In the genomic region with DNA sequence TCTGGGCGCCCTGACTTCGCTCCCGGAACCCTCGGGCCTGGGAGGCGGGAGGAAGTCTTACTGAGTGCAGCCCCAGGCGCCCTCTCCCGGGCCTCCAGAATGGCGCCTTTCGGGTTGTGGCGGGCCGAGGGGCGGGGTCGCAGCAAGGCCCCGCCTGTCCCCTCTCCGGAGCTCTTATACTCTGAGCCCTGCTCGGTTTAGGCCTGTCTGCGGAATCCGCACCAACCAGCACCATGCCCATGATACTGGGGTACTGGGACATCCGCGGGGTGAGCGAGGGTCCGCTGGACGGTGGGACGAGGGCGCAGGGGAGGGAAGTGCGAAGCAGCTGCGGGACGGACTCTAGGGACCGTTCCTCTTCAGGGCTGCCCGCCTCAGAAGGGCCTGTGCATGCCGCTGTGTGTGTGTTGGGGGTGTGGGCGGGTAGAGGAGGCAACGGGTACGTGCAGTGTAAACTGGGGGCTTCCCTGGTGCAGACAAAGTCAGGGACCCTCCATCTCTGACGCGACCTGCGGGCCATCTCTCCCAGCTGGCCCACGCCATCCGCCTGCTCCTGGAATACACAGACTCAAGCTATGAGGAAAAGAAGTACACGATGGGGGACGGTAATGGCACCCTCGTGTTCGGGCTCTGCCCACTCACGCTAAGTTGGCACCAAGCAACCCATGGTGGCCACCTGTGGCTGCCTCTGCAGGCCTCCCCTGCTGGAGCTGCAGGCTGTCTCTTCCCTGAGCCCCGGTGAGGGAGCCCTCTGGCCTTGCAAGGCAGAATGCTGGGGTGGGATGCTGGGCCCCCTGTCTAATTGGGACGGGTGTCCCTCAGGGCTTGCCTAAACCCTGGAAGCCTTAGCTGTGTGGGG, we compare ENCODE assay signal across 9 cellular contexts. TPM values are rescaled to one million over a fixed set of nuclear protein-coding genes. Genes with fewer than 3 reads are reported as not detected.
DNase-seq lines count a peak whose midpoint lies in the region; ATAC-seq and TF ChIP-seq lines count a peak whose summit lies in the region.
"Had no signal": no experiment of that assay in that cellular context is flagged by ENCODE, and none has a peak within 500 bp of the region (broad histone marks: within the 10 kb centered on the region; RNA-seq: fewer than 3 reads in every experiment).

GSTM1 (plus strand) TSS at position 177 of the 859 bp plus-strand sequence; CDS start at position 234, 57 bp downstream.

- CTCF ChIA-PET in CD8-positive, alpha-beta T cell (lab: Charles Lee): interaction anchor here (0.6 to 4.6 kb wide), 11 partner anchors 22 to 197 kb away, joined by 3 to 31 read pairs (median 4); partner anchors contain the start of genes AMPD2, GNAI3 and GNAT2

- no peak within 1 kb of the TSS for H3K4me2 ChIP-seq in GM23338

- intact Hi-C loops in CD8-positive, alpha-beta T cell (cut with DNase I, micrococcal nuclease): loop anchor here (2.0 to 5.0 kb wide), 6 partner anchors 45 to 141 kb away; partner anchors contain the start of genes GNAI3 (in 1 of the 2) and GSTM3 (in 1 of the 2)

- no peaks in the 10 kb centered on the region for H3K9me2 ChIP-seq in GM23338 (ENCODE audit: insufficient read depth)

- H3K4me3 Mint-ChIP-seq in CD8-positive, alpha-beta T cell: peak within 1 kb of the TSS; percentile 87
- no peak within 1 kb of the TSS for H3K4me3 Mint-ChIP-seq in GM23338

- no peaks in the 10 kb centered on the region for H3K79me2 ChIP-seq in GM23338 (replicated peaks; ENCODE audit: insufficient read depth)

- H3F3A ChIP-seq in GM23338 (replicated peaks; ENCODE audit: low read depth): no peaks in the 10 kb centered on the region

- peak within 1 kb of the TSS; percentile 53 for H3K27ac ChIP-seq in CD8-positive, alpha-beta T cell (ENCODE audit: low read depth, low read length)
- H3K27ac ChIP-seq in brain microvascular endothelial cell: no peak within 1 kb of the TSS
- H3K27ac ChIP-seq in GM23338 (ENCODE audit: low read depth): no peak within 1 kb of the TSS

- peaks cover 19% of the 10 kb centered on the region for H3K36me3 Mint-ChIP-seq in CD8-positive, alpha-beta T cell
- H3K36me3 Mint-ChIP-seq in GM23338 (ENCODE audit: low read depth): no peaks in the 10 kb centered on the region

- H2AFZ ChIP-seq in neuron (ENCODE audit: low read depth, low read length) (peak within 1 kb of the TSS; percentile 26), GM23338 (no peak within 1 kb of the TSS)

- no peaks in the 10 kb centered on the region for H3K27me3 Mint-ChIP-seq in CD8-positive, alpha-beta T cell (ENCODE audit: low read depth)
- H3K27me3 Mint-ChIP-seq in GM23338 (ENCODE audit: insufficient read depth, low read depth, poor library complexity): no peaks in the 10 kb centered on the region

- no peak for TF ChIP-seq CTCF in CD8-positive, alpha-beta T cell (IDR thresholded peaks at IDR 0.05)
- TF ChIP-seq CTCF in brain microvascular endothelial cell (IDR thresholded peaks at IDR 0.05; ENCODE audit: low read depth, low read length, missing control alignments) (peak; percentile 60), GM23338 (conservative IDR thresholded peaks at IDR 0.05; ENCODE audit: low read depth in 2 of 2) (no peak)

- H3K36me3 ChIP-seq in CD8-positive, alpha-beta T cell (ENCODE audit: insufficient read depth, low read length): no peaks in the 10 kb centered on the region
- H3K36me3 ChIP-seq in brain microvascular endothelial cell (replicated peaks): no peaks in the 10 kb centered on the region
- H3K36me3 ChIP-seq in neuron (ENCODE audit: insufficient read depth, low read length): no peaks in the 10 kb centered on the region
- H3K36me3 ChIP-seq in GM23338 (ENCODE audit: insufficient read depth): no peaks in the 10 kb centered on the region

- H4K20me1 ChIP-seq in GM23338 (replicated peaks; ENCODE audit: insufficient read depth): no peaks in the 10 kb centered on the region

- no peaks in the 10 kb centered on the region for H3K27me3 ChIP-seq in CD8-positive, alpha-beta T cell (ENCODE audit: insufficient read depth, low read length)
- H3K27me3 ChIP-seq in brain microvascular endothelial cell (replicated peaks) (no peaks in the 10 kb centered on the region), neuron (ENCODE audit: insufficient read depth, low read length) (no peaks in the 10 kb centered on the region), GM23338 (ENCODE audit: insufficient read depth) (no peaks in the 10 kb centered on the region)

- no peaks in the 10 kb centered on the region for H3K9me3 ChIP-seq in CD8-positive, alpha-beta T cell (ENCODE audit: low read length)
- H3K9me3 ChIP-seq in neuron (ENCODE audit: low read length): no peaks in the 10 kb centered on the region

- H3K9me3 Mint-ChIP-seq in CD8-positive, alpha-beta T cell: no peaks in the 10 kb centered on the region
- no peaks in the 10 kb centered on the region for H3K9me3 Mint-ChIP-seq in GM23338

- peak within 1 kb of the TSS; percentile 91 for H3K27ac Mint-ChIP-seq in CD8-positive, alpha-beta T cell
- no peak within 1 kb of the TSS for H3K27ac Mint-ChIP-seq in GM23338

- in situ Hi-C loops in brain microvascular endothelial cell (cut with HindIII; ENCODE audit: low pct_ligation_motif_present, low sequenced_read_pairs): no loop called here

- H3K4me3 ChIP-seq in CD8-positive, alpha-beta T cell (ENCODE audit: low read depth, low read length): peak within 1 kb of the TSS; percentile 60
- H3K4me3 ChIP-seq in brain microvascular endothelial cell (ENCODE audit: low read depth, low read length) (peak within 1 kb of the TSS; percentile 60), neuron (ENCODE audit: low read length) (peak within 1 kb of the TSS; percentile 56), GM23338 (no peak within 1 kb of the TSS)

- no peaks in the 10 kb centered on the region for H3K4me1 ChIP-seq in CD8-positive, alpha-beta T cell (ENCODE audit: insufficient read depth, low read length)
- H3K4me1 ChIP-seq in neuron (ENCODE audit: insufficient read depth, low read length) (no peaks in the 10 kb centered on the region), GM23338 (ENCODE audit: insufficient read depth) (no peaks in the 10 kb centered on the region)

- H3K4me1 Mint-ChIP-seq in CD8-positive, alpha-beta T cell (ENCODE audit: low read depth): peaks cover 8% of the 10 kb centered on the region
- no peaks in the 10 kb centered on the region for H3K4me1 Mint-ChIP-seq in GM23338

- DNase-seq in CD8-positive, alpha-beta T cell: peak in 4 of 7 experiments; percentile 46 to 92 (median 82)
- DNase-seq in HuH-7 (ENCODE audit: low spot score) (peak; percentile 64), brain microvascular endothelial cell (peak; percentile 43), AML-193 (lab: John Stamatoyannopoulos, UW) (no peak), GM23338 (ENCODE audit: low spot score) (no peak)

- peak; percentile 98 for ATAC-seq in CD8-positive, alpha-beta T cell
- ATAC-seq in GM19372 (IDR thresholded peaks at IDR 0.05; ENCODE audit: low read depth, unreplicated experiment) (peak; percentile 94), HG03521 (IDR thresholded peaks at IDR 0.05; ENCODE audit: unreplicated experiment) (no peak), GM23338 (no peak)
- ATAC-seq: HCT116 had no signal

- POLR2A ChIA-PET in CD8-positive, alpha-beta T cell (lab: Charles Lee): interaction anchor here (1.0 to 1.5 kb wide), 4 partner anchors 18 to 139 kb away, joined by 3 to 7 read pairs (median 3); partner anchors contain the start of gene GNAI3

TF ChIP-seq in GM23338, 12 proteins besides CTCF, POLR2A, EP300 and RAD21 (continues in another document):
- TF ChIP-seq, protein P1, sequence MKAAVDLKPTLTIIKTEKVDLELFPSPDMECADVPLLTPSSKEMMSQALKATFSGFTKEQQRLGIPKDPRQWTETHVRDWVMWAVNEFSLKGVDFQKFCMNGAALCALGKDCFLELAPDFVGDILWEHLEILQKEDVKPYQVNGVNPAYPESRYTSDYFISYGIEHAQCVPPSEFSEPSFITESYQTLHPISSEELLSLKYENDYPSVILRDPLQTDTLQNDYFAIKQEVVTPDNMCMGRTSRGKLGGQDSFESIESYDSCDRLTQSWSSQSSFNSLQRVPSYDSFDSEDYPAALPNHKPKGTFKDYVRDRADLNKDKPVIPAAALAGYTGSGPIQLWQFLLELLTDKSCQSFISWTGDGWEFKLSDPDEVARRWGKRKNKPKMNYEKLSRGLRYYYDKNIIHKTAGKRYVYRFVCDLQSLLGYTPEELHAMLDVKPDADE (IDR thresholded peaks at IDR 0.05): no peak
- TF ChIP-seq NANOG (IDR thresholded peaks at IDR 0.05; ENCODE audit: borderline replicate concordance) (no peak), ZNF331 (CRISPR knock-in tag; IDR thresholded peaks at IDR 0.05; ENCODE audit: low read depth) (no peak)

RNA-seq across cellular contexts. Expression of gene GSTM1, which starts in this region (rescaled TPM):
- 10 to 100 TPM; 11.5 to 14.0 TPM for total RNA-seq in CD8-positive, alpha-beta T cell
- total RNA-seq in GM23338 (2014; rRNA removed; shearing (Covaris generic)): not detected in 2 replicates
- not detected in 2 replicates for polyA plus RNA-seq in GM23338 (2016; fragmentation: Nextera tagmentation; extraction: Ambion mirVana)

Comparison
In these comparisons a context has a peak if more than half of its experiments do, and no peak if none do; other contexts are left out.
1. RNA of gene GSTM1 (total RNA-seq): 11.5 to 14.0 TPM in CD8-positive, alpha-beta T cell; not detected in GM23338; every median in the first group is over 10 times any median in the second.
2. ATAC-seq: peak in CD8-positive, alpha-beta T cell (single experiment) and GM19372 (single experiment); none in HG03521 (single experiment) and GM23338 (single experiment).
3. DNase-seq: peak in CD8-positive, alpha-beta T cell (4 of 7), HuH-7 (single experiment) and brain microvascular endothelial cell (single experiment); none in AML-193 (0 of 2) and GM23338 (single experiment).